In genomic region chr11:78241475-78241874, GRCh38 we compare ENCODE assay signal across 22 cellular contexts.
"Had no signal": no experiment of that assay in that cellular context is flagged by ENCODE, and none has a peak within 500 bp of the region (broad histone marks: within the 10 kb centered on the region; RNA-seq: fewer than 3 reads in every experiment).

No MANE protein-coding gene starts in this region.

- H3K27ac ChIP-seq: HL-60, KMS-11 had no signal

- H3K9me2 ChIP-seq: SK-N-SH had no signal

- H3K9me3 ChIP-seq: SK-N-SH had no signal

- DNase-seq: IMR-90, Kasumi-1, MM.1S, NCI-H1092 treated with DMSO at 0.1 percent for 48 hours, NCI-H1436, NCI-H187, NCI-H2029, NCI-H2081 treated with DMSO at 0.1 percent for 48 hours, NCI-H2171, NCI-H226, NCI-H446, NCI-H510A, NCI-H524 treated with DMSO at 0.1 percent for 48 hours, NCI-H69, NCI-H774, Right ventricle myocardium superior, RPMI8226, SK-N-SH, SW 1271 had no signal

- H3K4me2 ChIP-seq: KMS-11, SK-N-SH had no signal

- FAIRE-seq: RCC 7860 had no signal

- H3K9ac ChIP-seq: KMS-11, SK-N-SH had no signal
